ENCODE assay signal across 8 cellular contexts in the genomic region with DNA sequence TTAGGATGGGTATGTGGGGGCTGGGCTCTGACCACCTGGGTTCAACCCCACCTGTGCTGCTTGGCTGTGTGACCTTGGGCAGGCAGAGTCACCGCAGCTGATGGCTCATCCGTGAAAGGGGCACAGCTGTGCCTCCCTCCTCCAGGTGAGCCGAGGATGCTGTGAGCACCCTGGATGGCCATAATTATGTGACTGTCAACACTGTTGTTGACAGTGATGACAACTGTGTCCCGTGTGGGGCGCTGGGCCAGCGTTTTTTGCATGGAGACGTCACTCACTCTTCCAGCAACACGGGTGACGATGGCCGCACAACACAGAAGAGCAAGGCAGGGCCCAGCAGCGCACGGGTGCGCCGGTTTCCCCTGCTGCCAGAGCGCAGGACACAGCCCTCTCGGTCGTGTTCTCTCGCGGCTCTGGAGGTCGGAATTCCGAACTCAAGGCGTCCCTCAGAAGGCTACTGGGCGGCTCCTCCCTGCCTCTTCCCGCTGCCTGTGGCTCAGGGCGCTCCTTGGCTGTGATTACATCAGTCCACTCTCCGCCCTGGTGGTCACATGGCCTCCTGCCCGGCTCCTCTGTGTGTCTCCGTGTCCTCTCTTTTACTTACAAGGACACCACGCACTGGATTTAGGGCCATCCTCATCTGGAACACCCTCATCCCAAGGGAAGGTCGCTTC. TPM values are rescaled to one million over a fixed set of nuclear protein-coding genes. Genes with fewer than 3 reads are reported as not detected.
DNase-seq lines count a peak whose midpoint lies in the region; ATAC-seq and TF ChIP-seq lines count a peak whose summit lies in the region.

No MANE protein-coding gene starts in this region.

- peak; percentile 45 for ATAC-seq in naive thymus-derived CD4-positive, alpha-beta T cell
- ATAC-seq in HG03571 (IDR thresholded peaks at IDR 0.05; ENCODE audit: unreplicated experiment) (no peak), HG03439 (IDR thresholded peaks at IDR 0.05; ENCODE audit: unreplicated experiment) (no peak)

- H3K27me3 ChIP-seq in naive thymus-derived CD4-positive, alpha-beta T cell (ENCODE audit: control insufficient read depth in 2 of 2, insufficient read depth in 2 of 2, low read length in 2 of 2) = no peaks in the 10 kb centered on the region

- peaks cover 22 to 27% of the 10 kb centered on the region in 2 donors for H3K4me1 ChIP-seq in naive thymus-derived CD4-positive, alpha-beta T cell (ENCODE audit: control insufficient read depth in 2 of 2, insufficient read depth in 2 of 2, low read length in 2 of 2)

- H3K4me3 ChIP-seq in coronary artery = peak overlapping the region; percentile 74
- H3K4me3 ChIP-seq in naive thymus-derived CD4-positive, alpha-beta T cell (ENCODE audit: low read length) = peak overlapping the region; percentile 91

- intact Hi-C loops in naive thymus-derived CD4-positive, alpha-beta T cell (cut with micrococcal nuclease) = loop anchor here in 1 of 2 donors (1.0 to 2.0 kb wide), 3 partner anchors 28 to 240 kb away; partner anchors contain the start of genes ABLIM2, ACOX3 and TRMT44

- no peaks in the 10 kb centered on the region for H3K27me3 Mint-ChIP-seq in naive thymus-derived CD4-positive, alpha-beta T cell

- no peak for TF ChIP-seq CTCF in coronary artery (IDR thresholded peaks at IDR 0.05)

- CTCF ChIA-PET in naive thymus-derived CD4-positive, alpha-beta T cell (lab: Charles Lee) = interaction anchor here (1.8 kb wide), 1 partner anchor 24 kb away, joined by 5 read pairs; no protein-coding TSS in a partner anchor
- CTCF ChIA-PET in HEK293T (lab: Yijun Ruan, JAX) = no interaction called here

- H3K9me3 ChIP-seq in naive thymus-derived CD4-positive, alpha-beta T cell (ENCODE audit: control insufficient read depth in 2 of 3, low read length in 3 of 3) = no peaks in the 10 kb centered on the region

- peak overlapping the region; percentile 58 to 90 for H3K27ac ChIP-seq in coronary artery
- peak overlapping the region; percentile 84 for H3K27ac ChIP-seq in naive thymus-derived CD4-positive, alpha-beta T cell (ENCODE audit: low read depth, low read length)

- DNase-seq in EL (peak; percentile 18), SKM-1 (lab: John Stamatoyannopoulos, UW; ENCODE audit: unreplicated experiment) (peak; percentile 53), coronary artery (ENCODE audit: low spot score) (no peak), HEK293T (ENCODE audit: extremely low spot score) (no peak), NCI-H526 (lab: John Stamatoyannopoulos, UW) (no peak)
- DNase-seq in naive thymus-derived CD4-positive, alpha-beta T cell = peak; percentile 26 to 68 (median 53)

- H3K4me1 Mint-ChIP-seq in naive thymus-derived CD4-positive, alpha-beta T cell = peaks cover 29 to 50% (median 43%) of the 10 kb centered on the region in 7 donors

- peak overlapping the region; percentile 89 to 98 (median 96) for H3K4me3 Mint-ChIP-seq in naive thymus-derived CD4-positive, alpha-beta T cell

- H3K36me3 ChIP-seq in naive thymus-derived CD4-positive, alpha-beta T cell (ENCODE audit: control insufficient read depth in 2 of 3, insufficient read depth in 3 of 3, low read length in 3 of 3) = peaks cover 0 to 17% (median 0%) of the 10 kb centered on the region in 3 experiments

- H3K36me3 Mint-ChIP-seq in naive thymus-derived CD4-positive, alpha-beta T cell = no peaks in the 10 kb centered on the region

- peak overlapping the region; percentile 90 to 99 (median 96) for H3K27ac Mint-ChIP-seq in naive thymus-derived CD4-positive, alpha-beta T cell

- H3K9me3 Mint-ChIP-seq in naive thymus-derived CD4-positive, alpha-beta T cell = no peaks in the 10 kb centered on the region

- POLR2A ChIA-PET in naive thymus-derived CD4-positive, alpha-beta T cell (lab: Charles Lee) = interaction anchor here (1.4 kb wide), 1 partner anchor 21 kb away, joined by 3 read pairs; no protein-coding TSS in a partner anchor
- POLR2A ChIA-PET in HEK293T (lab: Yijun Ruan, JAX) = no interaction called here

TF ChIP-seq in HEK293T, 16 proteins besides CTCF, POLR2A, EP300 and RAD21:
- TF ChIP-seq FOXA1 (IDR thresholded peaks at IDR 0.05) = no peak
- TF ChIP-seq ARNT (IDR thresholded peaks at IDR 0.05) = no peak
- TF ChIP-seq NFRKB (IDR thresholded peaks at IDR 0.05) = no peak
TF ChIP-seq in HEK293T: peak in this region for 0.

RNA-seq across cellular contexts. Expression of gene SH3TC1, which starts 1.3 kb away (rescaled TPM):
- total RNA-seq in naive thymus-derived CD4-positive, alpha-beta T cell = 100 to 1,000 TPM in 1 of 5 experiments, 10 to 100 TPM in 4; 33.8 to 120 (median 41.2) TPM
- polyA plus RNA-seq in naive thymus-derived CD4-positive, alpha-beta T cell = 10 to 100 TPM in 1 of 2 donors, 1 to 10 TPM in 1; 6.5 to 12.1 TPM

RNA-seq across cellular contexts. Expression of gene ABLIM2, which starts 41.8 kb away (rescaled TPM):
- total RNA-seq in naive thymus-derived CD4-positive, alpha-beta T cell = 1 to 10 TPM in 4 of 5 experiments, under 1 TPM in 1; 0.22 to 4.9 (median 3.1) TPM
- polyA plus RNA-seq in naive thymus-derived CD4-positive, alpha-beta T cell = 1 to 10 TPM in 1 of 2 donors, under 1 TPM in 1; 0.99 to 5.8 TPM

Comparison
In these comparisons a context has a peak if more than half of its experiments do, and no peak if none do; other contexts are left out.
1. DNase-seq: peak in EL (single experiment), SKM-1 (single experiment) and naive thymus-derived CD4-positive, alpha-beta T cell (9 of 9); none in coronary artery (single experiment), HEK293T (single experiment) and NCI-H526 (0 of 2).